ENCODE assay signal across 8 cellular contexts in genomic region chrX:150982235-150982785, GRCh38. TPM values are rescaled to one million over a fixed set of nuclear protein-coding genes. Genes with fewer than 3 reads are reported as not detected.
DNase-seq lines count a peak whose midpoint lies in the region; ATAC-seq, FAIRE-seq and TF ChIP-seq lines count a peak whose summit lies in the region.

No MANE protein-coding gene starts in this region.

- TF ChIP-seq EP300 in A549 (IDR thresholded peaks at IDR 0.05) (no peak), K562 (IDR thresholded peaks at IDR 0.05; ENCODE audit: low read length) (no peak)

- no peak for ATAC-seq in A549
- no peak for ATAC-seq in K562
- no peak for ATAC-seq in GM18498 (IDR thresholded peaks at IDR 0.05; ENCODE audit: unreplicated experiment)

- H3K9ac ChIP-seq in HUES48 (ENCODE audit: low read depth, low read length) (no peak overlapping the region; the same call in 1 of the 2 replicates), K562 (ENCODE audit: insufficient read depth in 1 of 2, low read depth in 2 of 2, low read length in 2 of 2) (peak overlapping the region in 1 of 2 experiments; percentile 79; a peak in 2 of 4 replicates), mesendoderm (ENCODE audit: low read length) (peak overlapping the region; percentile 87)

- no peaks in the 10 kb centered on the region for H3K79me1 ChIP-seq in mesendoderm (ENCODE audit: low read length)

- TF ChIP-seq POLR2A in A549 (IDR thresholded peaks at IDR 0.05; ENCODE audit: low read length) (no peak), K562 (conservative IDR thresholded peaks at IDR 0.05) (no peak)

- peak overlapping the region; percentile 91 for H3K56ac ChIP-seq in mesendoderm (ENCODE audit: low read length)

- FAIRE-seq in A549 (lab: Jason Lieb, UNC) (no peak), K562 (lab: Jason Lieb, UNC) (no peak)

- no peaks in the 10 kb centered on the region for H3K9me1 ChIP-seq in K562 (ENCODE audit: control insufficient read depth, insufficient read depth, low read length)

- H2AFZ ChIP-seq in K562 (ENCODE audit: low read depth, low read length) = peak overlapping the region; percentile 88

- DNase-seq in A549 (ENCODE audit: low read depth in 1 of 2, low spot score in 1 of 2) = no peak
- no peak for DNase-seq in K562 (ENCODE audit: extremely low read depth in 1 of 4, low spot score in 3 of 4)
- no peak for DNase-seq in mesendoderm
- no peak for DNase-seq in stimulated activated CD4-positive, alpha-beta T cell treated with anti-CD3 and anti-CD28 coated beads, Interleukin-4, amount 100 ng/mL, for 4 hours
- no peak for DNase-seq in SKM-1 treated with dmso at 0.1 percent for 144 hours (lab: John Stamatoyannopoulos, UW; ENCODE audit: unreplicated experiment)
- DNase-seq in HuH-7.5 (ENCODE audit: low spot score) = no peak

- H4K8ac ChIP-seq in mesendoderm (ENCODE audit: low read depth, low read length) = no peak overlapping the region

- H3K9me3 ChIP-seq in A549 (no peaks in the 10 kb centered on the region), HUES48 (ENCODE audit: control insufficient read depth, insufficient read depth, low read length) (peaks cover 2% of the 10 kb centered on the region; the same call in 1 of the 2 replicates), K562 (replicated peaks; ENCODE audit: control insufficient read depth, insufficient read depth, low read depth, low read length) (no peaks in the 10 kb centered on the region)

- H4K20me1 ChIP-seq in K562 (replicated peaks; ENCODE audit: control insufficient read depth, insufficient read depth, low read length) = no peaks in the 10 kb centered on the region

- H3K27me3 ChIP-seq in HUES48 (ENCODE audit: control insufficient read depth, insufficient read depth, low read length) = no peaks in the 10 kb centered on the region
- H3K27me3 ChIP-seq in K562 (ENCODE audit: control insufficient read depth in 2 of 2, insufficient read depth in 2 of 2, low read length in 2 of 2) = no peaks in the 10 kb centered on the region
- no peaks in the 10 kb centered on the region for H3K27me3 ChIP-seq in mesendoderm (ENCODE audit: insufficient read depth, low read length, poor library complexity)

- in situ Hi-C loops in K562 (cut with MboI) = no loop called here

- H3K4me3 ChIP-seq in A549 = peak overlapping the region; percentile 99
- H3K4me3 ChIP-seq in HUES48 (ENCODE audit: low read depth, low read length) = peak overlapping the region; percentile 67
- no peak overlapping the region for H3K4me3 ChIP-seq in K562
- peak overlapping the region; percentile 45 for H3K4me3 ChIP-seq in mesendoderm (ENCODE audit: low read length)

- H3K4ac ChIP-seq in mesendoderm (ENCODE audit: low read depth, low read length) = no peak overlapping the region

- no peak overlapping the region for H2AK5ac ChIP-seq in mesendoderm (ENCODE audit: low read length)

- H2BK15ac ChIP-seq in mesendoderm (replicated peaks; ENCODE audit: low read depth) = no peak overlapping the region

- no TSS peak for BruUV-seq in K562 (replicated peaks; lab: Mats Ljungman, UMichigan)

- TF ChIP-seq CTCF in A549 (IDR thresholded peaks at IDR 0.05) = no peak
- TF ChIP-seq CTCF in K562 (IDR thresholded peaks at IDR 0.05 in 2 of 3, conservative IDR thresholded peaks at IDR 0.05 in 1 of 3; ENCODE audit: insufficient read depth in 2 of 3, low read depth in 1 of 3, low read length in 3 of 3) = no peak

- POLR2A ChIA-PET in A549 (lab: Yijun Ruan, JAX) = interaction anchor here (1.5 kb wide), 1 partner anchor 210 kb away, joined by 9 read pairs; no protein-coding TSS in a partner anchor
- POLR2A ChIA-PET in K562 (lab: Yijun Ruan, JAX) = no interaction called here

- no peak for TF ChIP-seq RAD21 in A549 (conservative IDR thresholded peaks at IDR 0.05 in 1 of 2, IDR thresholded peaks at IDR 0.05 in 1 of 2)
- TF ChIP-seq RAD21 in K562 (CRISPR knock-in tag; conservative IDR thresholded peaks at IDR 0.05 in 1 of 2, IDR thresholded peaks at IDR 0.05 in 1 of 2) = no peak

- no peak overlapping the region for H2BK5ac ChIP-seq in mesendoderm (ENCODE audit: low read length)

- H2BK120ac ChIP-seq in mesendoderm (ENCODE audit: low read depth, low read length) = no peak overlapping the region

- WGBS in A549 (ENCODE audit: missing lambda C conversion rate) = 48% methylated on average over 18 of the region's 20 CpGs
- WGBS in K562 (ENCODE audit: insufficient coverage, low coverage, missing lambda C conversion rate) = 81% methylated on average over 13 of the region's 20 CpGs
- WGBS in mesendoderm (ENCODE audit: extremely low coverage, insufficient coverage, low lambda C conversion rate) = no CpG with 5 or more reads among the region's 20 CpGs

- H3K79me2 ChIP-seq in K562 (ENCODE audit: control insufficient read depth, insufficient read depth, low read length) (peaks cover 13% of the 10 kb centered on the region), mesendoderm (ENCODE audit: control insufficient read depth, insufficient read depth, low read length) (peaks cover 16% of the 10 kb centered on the region)

- peak overlapping the region; percentile 83 for H3K4me2 ChIP-seq in A549
- no peak overlapping the region for H3K4me2 ChIP-seq in K562 (ENCODE audit: insufficient read depth, low read length)
- peak overlapping the region; percentile 50 for H3K4me2 ChIP-seq in mesendoderm (ENCODE audit: low read length)

- peak overlapping the region; percentile 19 for H3K18ac ChIP-seq in mesendoderm (ENCODE audit: low read length)

- no peak overlapping the region for H4K5ac ChIP-seq in mesendoderm (ENCODE audit: low read length)

- H3K4me1 ChIP-seq in A549 (0 out of 3 replicates have a peak, but pooled peaks cover 12% of the 10 kb centered on the region), HUES48 (ENCODE audit: control insufficient read depth, insufficient read depth, low read length) (no peaks in the 10 kb centered on the region), K562 (replicated peaks in 1 of 2; ENCODE audit: control insufficient read depth in 2 of 2, insufficient read depth in 2 of 2, low read length in 2 of 2) (peaks cover 7 to 11% of the 10 kb centered on the region in 2 experiments; a peak in 4 of 5 replicates), mesendoderm (ENCODE audit: control insufficient read depth, low read depth, low read length) (no peaks in the 10 kb centered on the region)

- H3K36me3 ChIP-seq in HUES48 (ENCODE audit: control insufficient read depth, insufficient read depth, low read length) (peaks cover 20% of the 10 kb centered on the region), K562 (ENCODE audit: control insufficient read depth, insufficient read depth, low read length) (peaks cover 18% of the 10 kb centered on the region; the same call in 1 of the 3 replicates), mesendoderm (ENCODE audit: control insufficient read depth, insufficient read depth, low read length) (peaks cover 2% of the 10 kb centered on the region)

- H3K23ac ChIP-seq in mesendoderm (ENCODE audit: low read length) = no peak overlapping the region

- intact Hi-C loops in K562 (cut with micrococcal nuclease) = loop anchor here (5.0 kb wide), 1 partner anchor 85 kb away; the partner anchor contains the start of gene CD99L2

- CTCF ChIA-PET in A549 (lab: Yijun Ruan, JAX) = interaction anchor here (0.8 to 2.6 kb wide), 3 partner anchors 135 to 210 kb away, joined by 3 to 12 read pairs (median 4); no protein-coding TSS in a partner anchor
- CTCF ChIA-PET in K562 (lab: Yijun Ruan, JAX; ENCODE audit: low intra/inter-chr PET ratio) = no interaction called here

- H3K27ac ChIP-seq in A549 (peak overlapping the region; percentile 71 to 90), HUES48 (ENCODE audit: low read depth, low read length) (peak overlapping the region; percentile 79), K562 (ENCODE audit: extremely low read depth, low read depth, low read length) (peak overlapping the region; percentile 51; the same call in 1 of the 3 replicates), mesendoderm (ENCODE audit: low read depth, low read length) (peak overlapping the region; percentile 18)

TF ChIP-seq in K562, 482 proteins besides CTCF, POLR2A, EP300 and RAD21 (continues in another document):
- TF ChIP-seq ZNF224 (CRISPR knock-in tag; IDR thresholded peaks at IDR 0.05) = no peak

RNA-seq across cellular contexts. Expression of gene HMGB3, which starts 0.8 kb away (rescaled TPM):
- 110 and 142 TPM in 2 replicates for polyA plus RNA-seq in A549 (2011; rRNA removed)
- 27.0 and 27.1 TPM in 2 replicates for polyA plus RNA-seq in A549 (2012; cell fraction: cytosol; rRNA removed)
- 6.8 and 14.5 TPM in 2 replicates for polyA plus RNA-seq in A549 (2012; cell fraction: nucleus; rRNA removed)
- polyA plus RNA-seq in A549 (2017; fragmentation: RNase III; extraction: RNeasy Plus Mini Kit Qiagen cat#74134 plus additional on column Dnase treatment) = 94.6 to 121 TPM (median 104 TPM) in 3 replicates
- 34.7 and 37.6 TPM in 2 replicates for polyA minus RNA-seq in A549 (2011; rRNA and poly(A)+ RNA removed)
- 8.8 and 18.0 TPM in 2 replicates for total RNA-seq in K562 (2011; cell fraction: chromatin; rRNA removed; ENCODE audit: low replicate concordance)
- 6.4 and 8.7 TPM in 2 replicates for total RNA-seq in K562 (2011; cell fraction: nucleolus; rRNA removed)
- total RNA-seq in K562 (2011; cell fraction: nucleoplasm; rRNA removed) = 11.2 and 14.2 TPM in 2 replicates
- total RNA-seq in K562 (2014; rRNA removed) = 63.0 and 64.5 TPM in 2 replicates
- total RNA-seq in K562 (2014; rRNA removed; fragmentation: Illumina TruSeq; extraction: Trizol) = 117 and 155 TPM in 2 replicates
- 86.9 and 89.8 TPM in 2 replicates for total RNA-seq in K562 (2015; rRNA removed; fragmentation: Illumina TruSeq; extraction: Trizol)
- 61.4 and 71.7 TPM in 2 replicates for total RNA-seq in K562 (2021)
- polyA plus RNA-seq in K562 (2011; rRNA removed) = 21.6 and 36.7 TPM in 2 replicates
- 3.4 and 7.9 TPM in 2 replicates for polyA plus RNA-seq in K562 (2011; cell fraction: cytosol; rRNA removed)
- 4.9 and 10.2 TPM in 2 replicates for polyA plus RNA-seq in K562 (2011; cell fraction: nucleus; rRNA removed)
- 55.3 and 91.8 TPM in 2 replicates for polyA plus RNA-seq in K562 (2012)
- 168 and 175 TPM in 2 replicates for polyA plus RNA-seq in K562 (2014; fragmentation: Illumina TruSeq; extraction: Trizol)
- 100 to 1,000 TPM; 134 to 138 TPM for polyA plus RNA-seq in K562 (2014; fragmentation: Nextera tagmentation; extraction: Ambion mirVana)
- 90.5 and 118 TPM in 2 replicates for polyA plus RNA-seq in K562 (2014; rRNA removed)
- polyA minus RNA-seq in K562 (2011; rRNA and poly(A)+ RNA removed) = 21.7 and 25.7 TPM in 2 replicates
- 9.4 and 16.1 TPM in 2 replicates for polyA minus RNA-seq in K562 (2011; cell fraction: cytosol; rRNA and poly(A)+ RNA removed)
- 6.7 and 11.9 TPM in 2 replicates for polyA minus RNA-seq in K562 (2011; cell fraction: nucleus; rRNA and poly(A)+ RNA removed)
- polyA plus RNA-seq in mesendoderm (2013, experiment 1 of 2) = 575 TPM
- polyA plus RNA-seq in mesendoderm (2013, experiment 2 of 2) = 584 TPM

Comparison
In these comparisons a context has a peak if more than half of its experiments do, and no peak if none do; other contexts are left out.
1. H3K27ac ChIP-seq: peak in every context shown above with its lines; median percentile 80 in A549; 79 in HUES48; 51 in K562; 18 in mesendoderm.